ENCODE assay signal across 9 cellular contexts in the genomic region with DNA sequence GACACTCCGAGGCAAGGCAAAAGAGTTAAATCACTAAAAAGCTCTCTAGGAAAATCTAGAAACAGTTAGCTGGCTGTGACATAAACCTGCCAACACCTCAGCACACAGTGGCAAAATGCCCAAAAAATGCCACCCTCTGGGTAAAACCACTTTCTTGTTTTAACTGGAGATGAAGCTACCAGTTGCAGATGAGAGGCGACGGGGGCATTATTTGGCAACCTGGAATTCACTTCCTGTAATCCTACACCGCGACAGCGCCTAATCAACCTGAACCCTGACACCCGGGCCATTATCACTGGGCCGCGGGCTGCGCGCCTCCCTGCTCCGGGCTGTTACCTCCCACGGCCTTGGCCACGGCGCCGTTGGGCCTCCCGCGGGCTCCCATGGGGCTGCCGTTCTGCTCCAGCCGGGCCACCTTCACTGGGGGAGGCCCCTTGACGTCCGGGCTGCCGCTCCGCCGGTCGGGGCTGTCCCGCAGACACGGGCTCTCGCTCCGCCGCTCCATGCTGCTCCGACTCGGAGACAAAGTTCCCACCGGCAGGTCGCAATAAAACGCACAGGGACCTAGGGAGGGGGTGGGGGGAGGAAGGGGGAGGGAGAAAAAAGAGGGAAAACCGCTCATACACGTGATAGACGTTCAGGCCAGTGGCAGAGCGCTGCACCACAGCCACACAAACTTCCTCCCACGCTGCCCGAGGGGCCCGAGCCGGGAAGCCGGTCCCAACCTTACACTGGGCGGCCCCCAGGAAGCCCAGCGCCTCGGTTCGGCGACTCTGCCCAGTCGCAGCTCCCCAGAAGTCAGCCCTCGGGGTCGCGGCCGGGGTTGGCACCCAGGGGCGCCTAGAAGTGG. TPM values are rescaled to one million over a fixed set of nuclear protein-coding genes. Genes with fewer than 3 reads are reported as not detected.
A peak's percentile ranks its signal among the peaks of the same experiment; 100 is the strongest.
DNase-seq lines count a peak whose midpoint lies in the region; ATAC-seq, FAIRE-seq and TF ChIP-seq lines count a peak whose summit lies in the region.
"Had no signal": no experiment of that assay in that cellular context is flagged by ENCODE, and none has a peak within 500 bp of the region (broad histone marks: within the 10 kb centered on the region; RNA-seq: fewer than 3 reads in every experiment).

No MANE protein-coding gene starts in this region.

- H3K27me3 ChIP-seq in bronchial epithelial cell (ENCODE audit: control insufficient read depth, insufficient read depth, low read length) (peaks cover 22% of the 10 kb centered on the region), mucosa of rectum (ENCODE audit: control insufficient read depth in 2 of 2, insufficient read depth in 2 of 2, low read length in 2 of 2) (peaks cover 6 to 11% of the 10 kb centered on the region in 2 donors)

- H3K27ac ChIP-seq in A549 (peak overlapping the region; percentile 56 to 98; a peak in 5 of 6 replicates), mucosa of rectum (ENCODE audit: low read depth in 2 of 2, low read length in 2 of 2) (peak overlapping the region; percentile 74 to 93)

- in situ Hi-C loops in GM13976 (cut with MboI; ENCODE audit: low sequenced_read_pairs, unreplicated experiment) = no loop called here

- H3K4me1 ChIP-seq in A549 (peaks cover 10% of the 10 kb centered on the region; the same call in 2 of the 3 replicates), mucosa of rectum (ENCODE audit: control insufficient read depth in 2 of 2, insufficient read depth in 2 of 2, low read length in 2 of 2) (peaks cover 6 to 20% of the 10 kb centered on the region in 2 donors)

- H3K9me3 ChIP-seq in A549 (no peaks in the 10 kb centered on the region), mucosa of rectum (ENCODE audit: control insufficient read depth in 2 of 2, low read length in 2 of 2) (no peaks in the 10 kb centered on the region)

- H3K36me3 Mint-ChIP-seq in T-cell = no peaks in the 10 kb centered on the region

- peak overlapping the region in 1 of 3 donors; percentile 92 for H3K4me3 Mint-ChIP-seq in T-cell

- 0 out of 2 replicates have a peak, but pooled peaks have one; percentile 19 for TF ChIP-seq POLR2A in A549 (IDR thresholded peaks at IDR 0.05; ENCODE audit: low read length)

- FAIRE-seq in A549 (lab: Jason Lieb, UNC) (no peak), bronchial epithelial cell (lab: Jason Lieb, UNC) (no peak)
- FAIRE-seq: endometrium had no signal

- peaks cover 25 to 31% (median 31%) of the 10 kb centered on the region in 3 donors for H3K4me1 Mint-ChIP-seq in T-cell

- TF ChIP-seq RAD21 in A549 (conservative IDR thresholded peaks at IDR 0.05 in 1 of 2, IDR thresholded peaks at IDR 0.05 in 1 of 2) = no peak

- H3K27me3 Mint-ChIP-seq in T-cell = peaks cover 46 to 55% of the 10 kb centered on the region in 2 donors

- TF ChIP-seq EP300 in A549 (IDR thresholded peaks at IDR 0.05) = no peak

- H3K9me3 Mint-ChIP-seq in T-cell = peaks cover 0 to 4% (median 4%) of the 10 kb centered on the region in 3 donors

- H3K36me3 ChIP-seq in bronchial epithelial cell (ENCODE audit: control insufficient read depth, insufficient read depth, low read length) (no peaks in the 10 kb centered on the region), mucosa of rectum (ENCODE audit: control insufficient read depth in 2 of 2, insufficient read depth in 2 of 2, low read length in 2 of 2) (peaks cover 0 to 9% of the 10 kb centered on the region in 2 donors)

- ATAC-seq in A549 (peak; percentile 3 to 12; a peak in 5 of 6 replicates), T-cell (replicated peaks in 1 of 4) (no peak)

- POLR2A ChIA-PET in A549 (lab: Yijun Ruan, JAX) = no interaction called here
- POLR2A ChIA-PET in T-cell (lab: Charles Lee) = interaction anchor here in 1 of 2 donors (0.6 kb wide), 1 partner anchor 127 kb away, joined by 9 read pairs; no protein-coding TSS in a partner anchor

- peak; percentile 13 to 41 for DNase-seq in A549 (ENCODE audit: low read depth in 1 of 2, low spot score in 1 of 2)
- DNase-seq in GM13976 (ENCODE audit: low spot score) = peak; percentile 47
- peak; percentile 12 for DNase-seq in NCI-H2196 (lab: John Stamatoyannopoulos, UW; ENCODE audit: unreplicated experiment)
- peak; percentile 9 for DNase-seq in bronchial epithelial cell (ENCODE audit: low read depth)
- no peak for DNase-seq in T-cell
- DNase-seq in germinal center (ENCODE audit: low spot score) = no peak
- no peak for DNase-seq in activated gamma-delta T cell (lab: John Stamatoyannopoulos, UW)

- CTCF ChIA-PET in A549 (lab: Yijun Ruan, JAX) (interaction anchor here (1.3 kb wide), 1 partner anchor 9 kb away, joined by 5 read pairs; no protein-coding TSS in a partner anchor), T-cell (lab: Charles Lee) (no interaction called here)

- H3K4me3 ChIP-seq in A549 (peak overlapping the region; percentile 83), bronchial epithelial cell (ENCODE audit: low read depth, low read length) (peak overlapping the region; percentile 3), mucosa of rectum (ENCODE audit: low read length in 2 of 2) (peak overlapping the region; percentile 87 to 97)

- TF ChIP-seq CTCF in A549 (IDR thresholded peaks at IDR 0.05) = no peak
- no peak for TF ChIP-seq CTCF in GM13976 (IDR thresholded peaks at IDR 0.05; ENCODE audit: borderline replicate concordance, control extremely low read depth, extremely low read depth, insufficient read depth, missing control alignments)
- TF ChIP-seq CTCF in bronchial epithelial cell (IDR thresholded peaks at IDR 0.05; ENCODE audit: insufficient read depth, low read length, severe bottlenecking) = no peak

- peak overlapping the region; percentile 68 to 69 for H3K9ac ChIP-seq in mucosa of rectum (ENCODE audit: low read depth in 1 of 2, low read length in 2 of 2)

- H3K4me2 ChIP-seq in A549 = peak overlapping the region; percentile 99

- peak overlapping the region in 1 of 2 donors; percentile 52 for H3K27ac Mint-ChIP-seq in T-cell

- 4% methylated on average over 25 of the region's 56 CpGs for WGBS in A549 (ENCODE audit: missing lambda C conversion rate)

TF ChIP-seq in A549, 52 proteins besides CTCF, POLR2A, EP300 and RAD21:
- no peak for TF ChIP-seq NPAS2 (CRISPR knock-in tag; IDR thresholded peaks at IDR 0.05; ENCODE audit: borderline replicate concordance)
- TF ChIP-seq, protein P1, sequence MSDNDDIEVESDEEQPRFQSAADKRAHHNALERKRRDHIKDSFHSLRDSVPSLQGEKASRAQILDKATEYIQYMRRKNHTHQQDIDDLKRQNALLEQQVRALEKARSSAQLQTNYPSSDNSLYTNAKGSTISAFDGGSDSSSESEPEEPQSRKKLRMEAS (IDR thresholded peaks at IDR 0.05) = peak; percentile 66
TF ChIP-seq in A549: peak in this region for 1.

RNA-seq across cellular contexts. Expression of gene SATB2, which starts 2.0 kb away (rescaled TPM):
- polyA plus RNA-seq in A549 (2011; rRNA removed) (3.4 and 4.0 TPM in 2 replicates), A549 (2017; fragmentation: RNase III; extraction: RNeasy Plus Mini Kit Qiagen cat#74134 plus additional on column Dnase treatment) (1.6 to 2.3 TPM (median 1.9 TPM) in 3 replicates)
- 2.2 TPM in 2 replicates for polyA plus RNA-seq in A549 (2012; cell fraction: cytosol; rRNA removed)
- polyA plus RNA-seq in A549 (2012; cell fraction: nucleus; rRNA removed) = 6.4 and 7.4 TPM in 2 replicates
- 15.0 and 16.5 TPM in 2 replicates for polyA minus RNA-seq in A549 (2011; rRNA and poly(A)+ RNA removed)
- total RNA-seq in bronchial epithelial cell (1.6 and 2.0 TPM in 2 replicates), T-cell (under 1 TPM; 0.15 to 0.54 (median 0.23) TPM)

Comparison
In these comparisons a context has a peak if more than half of its experiments do, and no peak if none do; other contexts are left out.
1. ATAC-seq: peak in A549 (2 of 2); none in T-cell (0 of 4).
2. DNase-seq: peak in A549 (2 of 2), GM13976 (single experiment), NCI-H2196 (single experiment) and bronchial epithelial cell (single experiment); none in T-cell (0 of 34), germinal center (single experiment) and activated gamma-delta T cell (single experiment).
3. H3K4me3 ChIP-seq: peak in every context shown above with its lines; median percentile 92 in mucosa of rectum; 83 in A549; 3 in bronchial epithelial cell.